ENCODE assay signal across 1 cellular context in genomic region chr1:201476670-201477344, GRCh38.
TF ChIP-seq lines count a peak whose summit lies in the region.

No MANE protein-coding gene starts in this region.

TF ChIP-seq in WTC11, 78 proteins besides CTCF, POLR2A, EP300 and RAD21 (continued from another document):
- TF ChIP-seq, protein P1, sequence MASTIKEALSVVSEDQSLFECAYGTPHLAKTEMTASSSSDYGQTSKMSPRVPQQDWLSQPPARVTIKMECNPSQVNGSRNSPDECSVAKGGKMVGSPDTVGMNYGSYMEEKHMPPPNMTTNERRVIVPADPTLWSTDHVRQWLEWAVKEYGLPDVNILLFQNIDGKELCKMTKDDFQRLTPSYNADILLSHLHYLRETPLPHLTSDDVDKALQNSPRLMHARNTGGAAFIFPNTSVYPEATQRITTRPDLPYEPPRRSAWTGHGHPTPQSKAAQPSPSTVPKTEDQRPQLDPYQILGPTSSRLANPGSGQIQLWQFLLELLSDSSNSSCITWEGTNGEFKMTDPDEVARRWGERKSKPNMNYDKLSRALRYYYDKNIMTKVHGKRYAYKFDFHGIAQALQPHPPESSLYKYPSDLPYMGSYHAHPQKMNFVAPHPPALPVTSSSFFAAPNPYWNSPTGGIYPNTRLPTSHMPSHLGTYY (CRISPR knock-in tag; IDR thresholded peaks at IDR 0.05): no peak
- TF ChIP-seq PRRX2 (CRISPR knock-in tag; IDR thresholded peaks at IDR 0.05) (no peak), NFATC4 (CRISPR knock-in tag; IDR thresholded peaks at IDR 0.05) (no peak), ZNF425 (CRISPR knock-in tag; conservative IDR thresholded peaks at IDR 0.05) (no peak), OVOL2 (CRISPR knock-in tag; IDR thresholded peaks at IDR 0.05; ENCODE audit: borderline replicate concordance) (no peak), CREM (CRISPR knock-in tag; IDR thresholded peaks at IDR 0.05) (no peak), SOX15 (CRISPR knock-in tag; IDR thresholded peaks at IDR 0.05) (no peak), CDX4 (CRISPR knock-in tag; IDR thresholded peaks at IDR 0.05; ENCODE audit: borderline replicate concordance) (no peak), ATF1 (CRISPR knock-in tag; IDR thresholded peaks at IDR 0.05) (no peak)
- TF ChIP-seq, protein P2, sequence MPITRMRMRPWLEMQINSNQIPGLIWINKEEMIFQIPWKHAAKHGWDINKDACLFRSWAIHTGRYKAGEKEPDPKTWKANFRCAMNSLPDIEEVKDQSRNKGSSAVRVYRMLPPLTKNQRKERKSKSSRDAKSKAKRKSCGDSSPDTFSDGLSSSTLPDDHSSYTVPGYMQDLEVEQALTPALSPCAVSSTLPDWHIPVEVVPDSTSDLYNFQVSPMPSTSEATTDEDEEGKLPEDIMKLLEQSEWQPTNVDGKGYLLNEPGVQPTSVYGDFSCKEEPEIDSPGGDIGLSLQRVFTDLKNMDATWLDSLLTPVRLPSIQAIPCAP (CRISPR knock-in tag; IDR thresholded peaks at IDR 0.05): no peak
